Comparison of ENCODE assay signal across 7 cellular contexts in genomic region chr1:33470495-33471012, GRCh38. TPM values are rescaled to one million over a fixed set of nuclear protein-coding genes. Genes with fewer than 3 reads are reported as not detected.
A peak's percentile ranks its signal among the peaks of the same experiment; 100 is the strongest.
DNase-seq lines count a peak whose midpoint lies in the region; ATAC-seq, FAIRE-seq and TF ChIP-seq lines count a peak whose summit lies in the region.

No MANE protein-coding gene starts in this region.

- intact Hi-C loops in thyroid gland (cut with DNase I): no loop called here

- FAIRE-seq in GM12892 (lab: Jason Lieb, UNC) (peak; percentile 81), RCC 7860 (lab: Jason Lieb, UNC) (no peak)

- no peaks in the 10 kb centered on the region for H3K36me3 ChIP-seq in thyroid gland

- H3K9me3 ChIP-seq in thyroid gland: no peaks in the 10 kb centered on the region

- TF ChIP-seq CTCF in foreskin keratinocyte (conservative IDR thresholded peaks at IDR 0.05) (peak; percentile 97), thyroid gland (IDR thresholded peaks at IDR 0.05) (peak; percentile 52 to 88 (median 80))

- peaks cover 9% of the 10 kb centered on the region for H3K4me1 ChIP-seq in foreskin keratinocyte
- H3K4me1 ChIP-seq in thyroid gland: peaks cover 11 to 15% of the 10 kb centered on the region in 2 donors

- peak; percentile 52 for DNase-seq in GM12892 (ENCODE audit: insufficient read length)
- DNase-seq in LoVo (ENCODE audit: low spot score): peak; percentile 74
- DNase-seq in RCC 7860 (ENCODE audit: low spot score): peak; percentile 60
- DNase-seq in activated effector memory CD4-positive, alpha-beta T cell treated with Interleukin-2 at 50 U/mL for 16 hours: peak; percentile 27
- DNase-seq in foreskin keratinocyte: peak; percentile 63 to 90
- DNase-seq in occipital lobe (lab: John Stamatoyannopoulos, UW): peak; percentile 66
- DNase-seq in thyroid gland: peak; percentile 83 to 84

- TF ChIP-seq POLR2A in GM12892 (IDR thresholded peaks at IDR 0.05; ENCODE audit: low read depth, low read length) (no peak), thyroid gland (IDR thresholded peaks at IDR 0.05) (no peak)

- no peak overlapping the region for H3K4me3 ChIP-seq in thyroid gland (replicated peaks in 1 of 3)

- WGBS in thyroid gland, 2 donors: 5% methylated on average over 11 of the region's 11 CpGs

- H3K27me3 ChIP-seq in foreskin keratinocyte: no peaks in the 10 kb centered on the region
- H3K27me3 ChIP-seq in thyroid gland: no peaks in the 10 kb centered on the region

- H3K27ac ChIP-seq in foreskin keratinocyte: no peak overlapping the region
- peak overlapping the region in 1 of 3 donors; percentile 30 for H3K27ac ChIP-seq in thyroid gland

- ATAC-seq in foreskin keratinocyte: peak; percentile 64

RNA-seq across cellular contexts. Expression of gene ZSCAN20, which starts 1.9 kb away (rescaled TPM):
- 2.7 TPM for polyA plus RNA-seq in GM12892 (2012; ENCODE audit: missing spikeins)
- total RNA-seq in foreskin keratinocyte (4.7 and 4.8 TPM in 2 replicates), occipital lobe (10.3 TPM), thyroid gland (1 to 10 TPM; 5.1 to 8.2 (median 7.0) TPM)
- polyA plus RNA-seq in foreskin keratinocyte: 0.56 and 0.59 TPM in 2 replicates

RNA-seq across cellular contexts. Expression of gene PHC2, which starts 39.7 kb away (rescaled TPM):
- polyA plus RNA-seq in GM12892 (2012; ENCODE audit: missing spikeins): 16.0 TPM
- total RNA-seq in foreskin keratinocyte (98.4 and 117 TPM in 2 replicates), occipital lobe (54.1 TPM), thyroid gland (100 to 1,000 TPM in 2 of 4 donors, 10 to 100 TPM in 2; 86.8 to 150 (median 113) TPM)
- 94.9 and 98.7 TPM in 2 replicates for polyA plus RNA-seq in foreskin keratinocyte

Comparison
In these comparisons a context has a peak if more than half of its experiments do, and no peak if none do; other contexts are left out.
1. DNase-seq: peak in every context shown above with its lines; median percentile 84 in thyroid gland; 76 in foreskin keratinocyte; 74 in LoVo; 66 in occipital lobe; 60 in RCC 7860; 52 in GM12892; 27 in activated effector memory CD4-positive, alpha-beta T cell treated with Interleukin-2 at 50 U/mL for 16 hours.